ENCODE assay signal across 1 cellular context in genomic region chr1:15028117-15028516, GRCh38.
TF ChIP-seq lines count a peak whose summit lies in the region.

No MANE protein-coding gene starts in this region.

TF ChIP-seq in GM23338, 12 proteins besides CTCF, POLR2A, EP300 and RAD21 (continued from another document):
- TF ChIP-seq, protein P1, sequence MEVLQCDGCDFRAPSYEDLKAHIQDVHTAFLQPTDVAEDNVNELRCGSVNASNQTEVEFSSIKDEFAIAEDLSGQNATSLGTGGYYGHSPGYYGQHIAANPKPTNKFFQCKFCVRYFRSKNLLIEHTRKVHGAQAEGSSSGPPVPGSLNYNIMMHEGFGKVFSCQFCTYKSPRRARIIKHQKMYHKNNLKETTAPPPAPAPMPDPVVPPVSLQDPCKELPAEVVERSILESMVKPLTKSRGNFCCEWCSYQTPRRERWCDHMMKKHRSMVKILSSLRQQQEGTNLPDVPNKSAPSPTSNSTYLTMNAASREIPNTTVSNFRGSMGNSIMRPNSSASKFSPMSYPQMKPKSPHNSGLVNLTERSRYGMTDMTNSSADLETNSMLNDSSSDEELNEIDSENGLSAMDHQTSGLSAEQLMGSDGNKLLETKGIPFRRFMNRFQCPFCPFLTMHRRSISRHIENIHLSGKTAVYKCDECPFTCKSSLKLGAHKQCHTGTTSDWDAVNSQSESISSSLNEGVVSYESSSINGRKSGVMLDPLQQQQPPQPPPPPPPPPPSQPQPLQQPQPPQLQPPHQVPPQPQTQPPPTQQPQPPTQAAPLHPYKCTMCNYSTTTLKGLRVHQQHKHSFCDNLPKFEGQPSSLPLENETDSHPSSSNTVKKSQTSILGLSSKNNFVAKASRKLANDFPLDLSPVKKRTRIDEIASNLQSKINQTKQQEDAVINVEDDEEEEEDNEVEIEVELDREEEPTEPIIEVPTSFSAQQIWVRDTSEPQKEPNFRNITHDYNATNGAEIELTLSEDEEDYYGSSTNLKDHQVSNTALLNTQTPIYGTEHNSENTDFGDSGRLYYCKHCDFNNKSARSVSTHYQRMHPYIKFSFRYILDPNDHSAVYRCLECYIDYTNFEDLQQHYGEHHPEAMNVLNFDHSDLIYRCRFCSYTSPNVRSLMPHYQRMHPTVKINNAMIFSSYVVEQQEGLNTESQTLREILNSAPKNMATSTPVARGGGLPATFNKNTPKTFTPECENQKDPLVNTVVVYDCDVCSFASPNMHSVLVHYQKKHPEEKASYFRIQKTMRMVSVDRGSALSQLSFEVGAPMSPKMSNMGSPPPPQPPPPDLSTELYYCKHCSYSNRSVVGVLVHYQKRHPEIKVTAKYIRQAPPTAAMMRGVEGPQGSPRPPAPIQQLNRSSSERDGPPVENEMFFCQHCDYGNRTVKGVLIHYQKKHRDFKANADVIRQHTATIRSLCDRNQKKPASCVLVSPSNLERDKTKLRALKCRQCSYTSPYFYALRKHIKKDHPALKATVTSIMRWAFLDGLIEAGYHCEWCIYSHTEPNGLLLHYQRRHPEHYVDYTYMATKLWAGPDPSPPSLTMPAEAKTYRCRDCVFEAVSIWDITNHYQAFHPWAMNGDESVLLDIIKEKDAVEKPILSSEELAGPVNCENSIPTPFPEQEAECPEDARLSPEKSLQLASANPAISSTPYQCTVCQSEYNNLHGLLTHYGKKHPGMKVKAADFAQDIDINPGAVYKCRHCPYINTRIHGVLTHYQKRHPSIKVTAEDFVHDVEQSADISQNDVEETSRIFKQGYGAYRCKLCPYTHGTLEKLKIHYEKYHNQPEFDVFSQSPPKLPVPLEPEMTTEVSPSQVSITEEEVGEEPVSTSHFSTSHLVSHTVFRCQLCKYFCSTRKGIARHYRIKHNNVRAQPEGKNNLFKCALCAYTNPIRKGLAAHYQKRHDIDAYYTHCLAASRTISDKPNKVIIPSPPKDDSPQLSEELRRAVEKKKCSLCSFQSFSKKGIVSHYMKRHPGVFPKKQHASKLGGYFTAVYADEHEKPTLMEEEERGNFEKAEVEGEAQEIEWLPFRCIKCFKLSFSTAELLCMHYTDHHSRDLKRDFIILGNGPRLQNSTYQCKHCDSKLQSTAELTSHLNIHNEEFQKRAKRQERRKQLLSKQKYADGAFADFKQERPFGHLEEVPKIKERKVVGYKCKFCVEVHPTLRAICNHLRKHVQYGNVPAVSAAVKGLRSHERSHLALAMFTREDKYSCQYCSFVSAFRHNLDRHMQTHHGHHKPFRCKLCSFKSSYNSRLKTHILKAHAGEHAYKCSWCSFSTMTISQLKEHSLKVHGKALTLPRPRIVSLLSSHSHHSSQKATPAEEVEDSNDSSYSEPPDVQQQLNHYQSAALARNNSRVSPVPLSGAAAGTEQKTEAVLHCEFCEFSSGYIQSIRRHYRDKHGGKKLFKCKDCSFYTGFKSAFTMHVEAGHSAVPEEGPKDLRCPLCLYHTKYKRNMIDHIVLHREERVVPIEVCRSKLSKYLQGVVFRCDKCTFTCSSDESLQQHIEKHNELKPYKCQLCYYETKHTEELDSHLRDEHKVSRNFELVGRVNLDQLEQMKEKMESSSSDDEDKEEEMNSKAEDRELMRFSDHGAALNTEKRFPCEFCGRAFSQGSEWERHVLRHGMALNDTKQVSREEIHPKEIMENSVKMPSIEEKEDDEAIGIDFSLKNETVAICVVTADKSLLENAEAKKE (CRISPR knock-in tag; IDR thresholded peaks at IDR 0.05): no peak
- TF ChIP-seq NANOG (IDR thresholded peaks at IDR 0.05; ENCODE audit: borderline replicate concordance) (no peak), JUNB (IDR thresholded peaks at IDR 0.05; ENCODE audit: unreplicated experiment) (no peak), EZH2 (IDR thresholded peaks at IDR 0.05; ENCODE audit: low read depth, unreplicated experiment) (no peak)
- TF ChIP-seq, protein P2, sequence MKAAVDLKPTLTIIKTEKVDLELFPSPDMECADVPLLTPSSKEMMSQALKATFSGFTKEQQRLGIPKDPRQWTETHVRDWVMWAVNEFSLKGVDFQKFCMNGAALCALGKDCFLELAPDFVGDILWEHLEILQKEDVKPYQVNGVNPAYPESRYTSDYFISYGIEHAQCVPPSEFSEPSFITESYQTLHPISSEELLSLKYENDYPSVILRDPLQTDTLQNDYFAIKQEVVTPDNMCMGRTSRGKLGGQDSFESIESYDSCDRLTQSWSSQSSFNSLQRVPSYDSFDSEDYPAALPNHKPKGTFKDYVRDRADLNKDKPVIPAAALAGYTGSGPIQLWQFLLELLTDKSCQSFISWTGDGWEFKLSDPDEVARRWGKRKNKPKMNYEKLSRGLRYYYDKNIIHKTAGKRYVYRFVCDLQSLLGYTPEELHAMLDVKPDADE (IDR thresholded peaks at IDR 0.05): no peak
